8 cellular contexts compared by ENCODE assay signal in the genomic region with DNA sequence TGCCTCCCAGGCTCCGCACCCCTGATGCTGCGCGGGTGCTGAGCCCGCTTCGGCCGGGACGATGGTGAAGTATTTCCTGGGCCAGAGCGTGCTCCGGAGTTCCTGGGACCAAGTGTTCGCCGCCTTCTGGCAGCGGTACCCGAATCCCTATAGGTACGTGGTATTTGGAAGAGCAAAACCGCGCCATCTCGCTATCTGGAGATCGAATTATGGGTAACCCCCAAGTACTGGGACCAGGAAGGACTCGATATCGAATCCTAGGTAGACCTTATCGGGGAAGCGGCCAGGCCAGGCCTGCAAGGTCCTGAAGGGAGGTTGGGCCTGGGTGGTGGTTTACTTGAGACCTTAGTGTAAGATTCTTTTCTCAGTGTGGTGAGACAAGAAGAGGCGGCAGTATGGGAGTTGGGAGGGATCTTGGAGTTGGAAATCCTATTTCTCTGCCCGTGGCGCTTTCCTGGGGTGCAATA. TPM values are rescaled to one million over a fixed set of nuclear protein-coding genes. Genes with fewer than 3 reads are reported as not detected.
DNase-seq lines count a peak whose midpoint lies in the region; ATAC-seq, FAIRE-seq and TF ChIP-seq lines count a peak whose summit lies in the region.

No MANE protein-coding gene starts in this region.

- H3K4me3 ChIP-seq in astrocyte (ENCODE audit: insufficient read depth, low read depth, low read length) (peak overlapping the region; percentile 99), tibial nerve (peak overlapping the region; percentile 56 to 94 (median 74))

- H3K79me2 ChIP-seq in astrocyte (ENCODE audit: insufficient read depth, low read length) = peaks cover 62% of the 10 kb centered on the region

- FAIRE-seq in astrocyte (lab: Jason Lieb, UNC) = no peak

- H3K9ac ChIP-seq in astrocyte (ENCODE audit: low read length) = peak overlapping the region; percentile 100

- peaks cover 0 to 2% (median 0%) of the 10 kb centered on the region in 3 donors for H3K27me3 Mint-ChIP-seq in CD14-positive monocyte (ENCODE audit: low read depth in 3 of 3)
- H3K27me3 Mint-ChIP-seq in astrocyte (ENCODE audit: low read depth, unreplicated experiment) = no peaks in the 10 kb centered on the region

- WGBS in tibial nerve, 2 donors = 0 to 1% methylated on average over 14 to 25 of the region's 25 CpGs

- peak overlapping the region; percentile 93 to 96 for H3K4me3 Mint-ChIP-seq in CD14-positive monocyte
- H3K4me3 Mint-ChIP-seq in astrocyte (ENCODE audit: unreplicated experiment) = peak overlapping the region; percentile 99

- H3K36me3 Mint-ChIP-seq in CD14-positive monocyte (peaks cover 43 to 61% of the 10 kb centered on the region in 2 donors), astrocyte (ENCODE audit: low read depth, unreplicated experiment) (peaks cover 33% of the 10 kb centered on the region)

- H3K9me3 ChIP-seq in astrocyte (ENCODE audit: insufficient read depth, low read depth, low read length) (no peaks in the 10 kb centered on the region), tibial nerve (no peaks in the 10 kb centered on the region)

- H2AFZ ChIP-seq in astrocyte (ENCODE audit: low read depth, low read length) = peak overlapping the region; percentile 28

- no peaks in the 10 kb centered on the region for H3K27me3 ChIP-seq in astrocyte (ENCODE audit: insufficient read depth, low read length)
- H3K27me3 ChIP-seq in tibial nerve = no peaks in the 10 kb centered on the region

- peak in 1 of 2 donors; percentile 25 for TF ChIP-seq POLR2A in tibial nerve (IDR thresholded peaks at IDR 0.05)

- H3K27ac ChIP-seq in astrocyte (ENCODE audit: low read depth, low read length) (peak overlapping the region; percentile 78), tibial nerve (peak overlapping the region; percentile 18 to 89 (median 76))

- H3K27ac Mint-ChIP-seq in CD14-positive monocyte = peak overlapping the region; percentile 91 to 99 (median 96)
- peak overlapping the region; percentile 97 for H3K27ac Mint-ChIP-seq in astrocyte (ENCODE audit: unreplicated experiment)

- peaks cover 58% of the 10 kb centered on the region for H4K20me1 ChIP-seq in astrocyte (ENCODE audit: insufficient read depth, low read length)

- DNase-seq in CD14-positive monocyte (ENCODE audit: low spot score) (no peak), astrocyte (ENCODE audit: low read depth) (no peak), left lobe of liver (ENCODE audit: low spot score) (no peak), tibial nerve (ENCODE audit: low spot score in 2 of 2) (no peak), NCI-H345 treated with DMSO at 0.1 percent for 48 hours (lab: John Stamatoyannopoulos, UW; ENCODE audit: unreplicated experiment) (no peak)

- H3K9me3 Mint-ChIP-seq in CD14-positive monocyte (peaks cover 0 to 3% (median 0%) of the 10 kb centered on the region in 7 donors), astrocyte (ENCODE audit: unreplicated experiment) (no peaks in the 10 kb centered on the region)

- H3K4me1 ChIP-seq in astrocyte (ENCODE audit: insufficient read depth, low read length) (peaks cover 39% of the 10 kb centered on the region), tibial nerve (peaks cover 0 to 65% (median 42%) of the 10 kb centered on the region in 4 donors)

- peaks cover 20% of the 10 kb centered on the region for H3K36me3 ChIP-seq in astrocyte (ENCODE audit: insufficient read depth, low read length)
- peaks cover 0 to 41% (median 0%) of the 10 kb centered on the region in 3 donors for H3K36me3 ChIP-seq in tibial nerve

- H3K4me1 Mint-ChIP-seq in CD14-positive monocyte = peaks cover 81% of the 10 kb centered on the region
- H3K4me1 Mint-ChIP-seq in astrocyte (ENCODE audit: low read depth, unreplicated experiment) = peaks cover 33% of the 10 kb centered on the region

- ATAC-seq in HG02981 (IDR thresholded peaks at IDR 0.05; ENCODE audit: unreplicated experiment) (peak; percentile 5), left lobe of liver (peak; percentile 3), HG03097 (IDR thresholded peaks at IDR 0.05; ENCODE audit: low FRiP score, unreplicated experiment) (no peak), GM21423 (IDR thresholded peaks at IDR 0.05; ENCODE audit: unreplicated experiment) (no peak)

- TF ChIP-seq EP300 in tibial nerve (IDR thresholded peaks at IDR 0.05) = no peak

- peak overlapping the region; percentile 92 for H3K4me2 ChIP-seq in astrocyte (ENCODE audit: low read length)

- intact Hi-C loops in CD14-positive monocyte (cut with micrococcal nuclease) = loop anchor here (5.0 to 10.0 kb wide), 4 partner anchors 167 to 848 kb away; a partner anchor contains a TSS

- TF ChIP-seq CTCF in CD14-positive monocyte (IDR thresholded peaks at IDR 0.05) = no peak
- TF ChIP-seq CTCF in astrocyte (IDR thresholded peaks at IDR 0.05; ENCODE audit: insufficient read depth, low read depth, low read length) = no peak
- no peak for TF ChIP-seq CTCF in tibial nerve (IDR thresholded peaks at IDR 0.05)

RNA-seq across cellular contexts. Expression of a gene that starts 0.4 kb away (rescaled TPM):
- 100 to 1,000 TPM; 490 to 510 TPM for polyA plus RNA-seq in CD14-positive monocyte
- total RNA-seq in astrocyte (178 and 196 TPM in 2 replicates), left lobe of liver (68.1 TPM), tibial nerve (10 to 100 TPM; 52.6 to 87.0 (median 65.2) TPM)

RNA-seq across cellular contexts. Expression of a gene that starts 0.4 kb away (rescaled TPM):
- 10 to 100 TPM; 74.3 to 94.4 TPM for polyA plus RNA-seq in CD14-positive monocyte
- total RNA-seq in astrocyte = 31.7 and 36.4 TPM in 2 replicates
- total RNA-seq in left lobe of liver = 15.3 TPM
- total RNA-seq in tibial nerve = 10 to 100 TPM; 24.1 to 56.7 (median 35.4) TPM

RNA-seq across cellular contexts. Expression of a gene that starts 7.7 kb away (rescaled TPM):
- polyA plus RNA-seq in CD14-positive monocyte = 10 to 100 TPM; 21.5 to 25.5 TPM
- 2.3 and 2.8 TPM in 2 replicates for total RNA-seq in astrocyte
- 9.4 TPM for total RNA-seq in left lobe of liver
- total RNA-seq in tibial nerve = 10 to 100 TPM in 2 of 4 donors, 1 to 10 TPM in 2; 5.2 to 33.9 (median 14.7) TPM

RNA-seq across cellular contexts. Expression of a gene that starts 47.5 kb away (rescaled TPM):
- 100 to 1,000 TPM; 259 to 275 TPM for polyA plus RNA-seq in CD14-positive monocyte
- total RNA-seq in astrocyte = 103 and 106 TPM in 2 replicates
- 162 TPM for total RNA-seq in left lobe of liver
- 100 to 1,000 TPM; 144 to 179 (median 154) TPM for total RNA-seq in tibial nerve

RNA-seq across cellular contexts. Expression of a gene that starts 53.8 kb away (rescaled TPM):
- 10 to 100 TPM; 35.4 to 43.5 TPM for polyA plus RNA-seq in CD14-positive monocyte
- total RNA-seq in astrocyte = 7.8 and 11.3 TPM in 2 replicates
- 34.6 TPM for total RNA-seq in left lobe of liver
- 10 to 100 TPM; 10.2 to 29.6 (median 16.4) TPM for total RNA-seq in tibial nerve

Comparison
In these comparisons a context has a peak if more than half of its experiments do, and no peak if none do; other contexts are left out.
1. ATAC-seq: peak in HG02981 (single experiment) and left lobe of liver (single experiment); none in HG03097 (single experiment) and GM21423 (single experiment).